In genomic region chr2:71787108-71787415, GRCh38 we compare ENCODE assay signal across 14 cellular contexts.
"Had no signal": no experiment of that assay in that cellular context is flagged by ENCODE, and none has a peak within 500 bp of the region (broad histone marks: within the 10 kb centered on the region; RNA-seq: fewer than 3 reads in every experiment).

No MANE protein-coding gene starts in this region.

- H3K27me3 ChIP-seq: heart left ventricle, testis, tibial nerve had no signal

- H3K36me3 ChIP-seq: heart left ventricle, tibial nerve had no signal

- ATAC-seq: esophagus mucosa; heart left ventricle; left colon; psoas muscle; stimulated activated effector memory CD8-positive, alpha-beta T cell treated with anti-CD3 and anti-CD28 coated beads, Interleukin-12 subunit alpha, Interleukin-12 subunit beta, amount 100 ng/mL, for 72 hours had no signal

- H3K27ac ChIP-seq: heart left ventricle, psoas muscle, testis, tibial nerve had no signal

- H3K4me1 ChIP-seq: heart left ventricle, testis, tibial nerve had no signal

- H3K9me3 ChIP-seq: heart left ventricle, psoas muscle, testis, tibial nerve had no signal

- DNase-seq: effector CD8-positive, alpha-beta T cell; hippocampal formation; left colon; mesendoderm; naive B cell; psoas muscle; retina; small intestine; stimulated activated CD4-positive, alpha-beta T cell treated with anti-CD3 and anti-CD28 coated beads, Interleukin-2, amount 100 ng/mL, for 48 hours; testis had no signal

- H3K4me3 ChIP-seq: heart left ventricle, psoas muscle, testis, tibial nerve had no signal
